Comparison of ENCODE assay signal across 15 cellular contexts in genomic region chr17:64226132-64226531, GRCh38. TPM values are rescaled to one million over a fixed set of nuclear protein-coding genes. Genes with fewer than 3 reads are reported as not detected.
DNase-seq lines count a peak whose midpoint lies in the region; ATAC-seq and TF ChIP-seq lines count a peak whose summit lies in the region.
"Had no signal": no experiment of that assay in that cellular context is flagged by ENCODE, and none has a peak within 500 bp of the region (broad histone marks: within the 10 kb centered on the region; RNA-seq: fewer than 3 reads in every experiment).

No MANE protein-coding gene starts in this region.

- no TSS peak for BruUV-seq in MCF 10A (replicated peaks; lab: Mats Ljungman, UMichigan)

- 85 to 88% methylated on average over 1 of the region's 1 CpG for WGBS in upper lobe of left lung, 2 donors

- no peak for DNase-seq in MCF 10A (ENCODE audit: unreplicated experiment)
- DNase-seq in breast epithelium (ENCODE audit: low spot score in 2 of 2): no peak
- DNase-seq in choroid plexus epithelial cell (ENCODE audit: low read depth): peak; percentile 33
- no peak for DNase-seq in omental fat pad (ENCODE audit: low spot score)
- no peak for DNase-seq in activated CD8-positive, alpha-beta memory T cell treated with anti-CD3 and anti-CD28 coated beads for 24 hours
- DNase-seq in upper lobe of left lung: no peak
- DNase-seq: CD4-positive, CD25-positive, alpha-beta regulatory T cell; DMS53; GOT3; H9 had no signal

- H3K4me3 ChIP-seq in breast epithelium: no peak overlapping the region
- H3K4me3 ChIP-seq in choroid plexus epithelial cell (ENCODE audit: low read depth, low read length): no peak overlapping the region
- H3K4me3 ChIP-seq in upper lobe of left lung: no peak overlapping the region
- H3K4me3 ChIP-seq: BLaER1 treated with 17β-estradiol and CSF1 and Interleukin-3, amounts not matched to agents 10 nM and 100 nM; GM12878 had no signal

- no peak for TF ChIP-seq CTCF in MCF 10A (IDR thresholded peaks at IDR 0.05; ENCODE audit: unreplicated experiment)
- no peak for TF ChIP-seq CTCF in breast epithelium (IDR thresholded peaks at IDR 0.05)
- TF ChIP-seq CTCF in choroid plexus epithelial cell (conservative IDR thresholded peaks at IDR 0.05; ENCODE audit: low read depth, low read length): no peak
- no peak for TF ChIP-seq CTCF in omental fat pad (IDR thresholded peaks at IDR 0.05)
- TF ChIP-seq CTCF in upper lobe of left lung (IDR thresholded peaks at IDR 0.05): no peak

- H3K9me3 ChIP-seq in breast epithelium: no peaks in the 10 kb centered on the region
- no peaks in the 10 kb centered on the region for H3K9me3 ChIP-seq in upper lobe of left lung

- ATAC-seq in omental fat pad (ENCODE audit: low FRiP score) (peak; percentile 13), upper lobe of left lung (ENCODE audit: low FRiP score in 2 of 2) (no peak), GM21576 (IDR thresholded peaks at IDR 0.05; ENCODE audit: unreplicated experiment) (no peak)
- ATAC-seq: GM12878 had no signal

- H3K27ac Mint-ChIP-seq in MCF 10A (ENCODE audit: low read depth, unreplicated experiment): peak overlapping the region; percentile 61
- H3K27ac Mint-ChIP-seq: CD4-positive, CD25-positive, alpha-beta regulatory T cell; IgD-negative memory B cell had no signal

- no peaks in the 10 kb centered on the region for H3K27me3 Mint-ChIP-seq in MCF 10A (ENCODE audit: insufficient read depth, unreplicated experiment)
- H3K27me3 Mint-ChIP-seq: IgD-negative memory B cell had no signal

- no peaks in the 10 kb centered on the region for H3K9me3 Mint-ChIP-seq in MCF 10A (ENCODE audit: unreplicated experiment)
- H3K9me3 Mint-ChIP-seq: H9, IgD-negative memory B cell had no signal

- H3K27ac ChIP-seq in breast epithelium: no peak overlapping the region
- H3K27ac ChIP-seq in upper lobe of left lung: peak overlapping the region in 1 of 4 donors; percentile 44
- H3K27ac ChIP-seq: 22Rv1; BLaER1 treated with 17β-estradiol and CSF1 and Interleukin-3, amounts not matched to agents 10 nM and 100 nM had no signal

- H3K4me1 Mint-ChIP-seq in MCF 10A (ENCODE audit: insufficient read depth, unreplicated experiment): peaks cover 26% of the 10 kb centered on the region

- no peaks in the 10 kb centered on the region for H3K36me3 ChIP-seq in breast epithelium
- no peaks in the 10 kb centered on the region for H3K36me3 ChIP-seq in upper lobe of left lung
- H3K36me3 ChIP-seq: BLaER1 treated with 17β-estradiol and CSF1 and Interleukin-3, amounts not matched to agents 10 nM and 100 nM had no signal

- H3K27me3 ChIP-seq in breast epithelium (no peaks in the 10 kb centered on the region), upper lobe of left lung (no peaks in the 10 kb centered on the region)
- H3K27me3 ChIP-seq: BLaER1 treated with 17β-estradiol and CSF1 and Interleukin-3, amounts not matched to agents 10 nM and 100 nM had no signal

- H3K36me3 Mint-ChIP-seq in MCF 10A (ENCODE audit: insufficient read depth, unreplicated experiment): peaks cover 14% of the 10 kb centered on the region
- H3K36me3 Mint-ChIP-seq: IgD-negative memory B cell had no signal

- intact Hi-C loops in MCF 10A (cut with micrococcal nuclease) (no loop called here), breast epithelium (cut with DNase I; ENCODE audit: low total_unique reads) (no loop called here)

- no peak overlapping the region for H3K4me3 Mint-ChIP-seq in MCF 10A (ENCODE audit: unreplicated experiment)
- H3K4me3 Mint-ChIP-seq: CD4-positive, CD25-positive, alpha-beta regulatory T cell; H9; IgD-negative memory B cell had no signal

- TF ChIP-seq POLR2A in breast epithelium (IDR thresholded peaks at IDR 0.05): no peak
- no peak for TF ChIP-seq POLR2A in upper lobe of left lung (IDR thresholded peaks at IDR 0.05)

- H3K4me1 ChIP-seq in breast epithelium (peaks cover 6 to 10% of the 10 kb centered on the region in 2 donors), upper lobe of left lung (peaks cover 4 to 21% (median 12%) of the 10 kb centered on the region in 4 donors)

- no peak for TF ChIP-seq EP300 in upper lobe of left lung (IDR thresholded peaks at IDR 0.05)

- CTCF ChIA-PET in MCF 10A (lab: Yijun Ruan, JAX): no interaction called here

- POLR2A ChIA-PET in MCF 10A (lab: Yijun Ruan, JAX): interaction anchor here (0.7 to 8.7 kb wide), 3 partner anchors 12 to 80 kb away, joined by 3 to 187 read pairs (median 6); no protein-coding TSS in a partner anchor

RNA-seq across cellular contexts. Expression of gene TEX2, which starts 36.9 kb away (rescaled TPM):
- total RNA-seq in MCF 10A (2022): 33.7 and 42.2 TPM in 2 replicates
- total RNA-seq in breast epithelium: 10 to 100 TPM; 47.5 to 70.7 (median 69.6) TPM
- 100 to 1,000 TPM in 1 of 4 donors, 10 to 100 TPM in 3; 34.8 to 113 (median 85.2) TPM for total RNA-seq in omental fat pad
- 10 to 100 TPM; 42.3 to 96.1 (median 53.4) TPM for total RNA-seq in upper lobe of left lung
